8 cellular contexts compared by ENCODE assay signal in genomic region chr9:83538890-83539238, GRCh38. TPM values are rescaled to one million over a fixed set of nuclear protein-coding genes. Genes with fewer than 3 reads are reported as not detected.
DNase-seq lines count a peak whose midpoint lies in the region; FAIRE-seq and TF ChIP-seq lines count a peak whose summit lies in the region.

No MANE protein-coding gene starts in this region.

- no peak overlapping the region for H2BK5ac ChIP-seq in H1 (ENCODE audit: low read depth, low read length)

- peaks cover 21% of the 10 kb centered on the region for H3K4me1 Mint-ChIP-seq in neural progenitor cell

- peaks cover 29% of the 10 kb centered on the region for H3K27me3 Mint-ChIP-seq in neural progenitor cell (ENCODE audit: insufficient read depth, low read depth)

- no peak overlapping the region for H2AFZ ChIP-seq in H1 (ENCODE audit: low read length)
- peak overlapping the region; percentile 95 for H2AFZ ChIP-seq in neural progenitor cell (replicated peaks)

- no peak overlapping the region for H2BK15ac ChIP-seq in H1 (ENCODE audit: low read length)

- CTCF ChIA-PET in AG04449 (lab: Yijun Ruan, JAX): interaction anchor here (0.7 to 11.1 kb wide), 25 partner anchors 8 to 319 kb away, joined by 3 to 359 read pairs (median 4); partner anchors contain the start of gene IDNK
- CTCF ChIA-PET in H1 (lab: Charles Lee; ENCODE audit: partially characterized antibody): interaction anchor here (0.6 to 11.4 kb wide), 33 partner anchors 9 to 1174 kb away, joined by 3 to 262 read pairs (median 4); no protein-coding TSS in a partner anchor

- H3K14ac ChIP-seq in H1 (ENCODE audit: insufficient read length): no peak overlapping the region

- no peak for TF ChIP-seq CTCF in AG04449 (IDR thresholded peaks at IDR 0.05; ENCODE audit: insufficient read depth, low read length, missing control alignments)
- no peak for TF ChIP-seq CTCF in H1 (IDR thresholded peaks at IDR 0.05; ENCODE audit: control extremely low read depth in 1 of 3, insufficient read depth in 1 of 3, low read depth in 1 of 3, low read length in 3 of 3)
- TF ChIP-seq CTCF in neural progenitor cell (IDR thresholded peaks at IDR 0.05): no peak

- H3K4me3 ChIP-seq in AG04449 (ENCODE audit: low read depth, low read length) (peak overlapping the region; percentile 66), H1 (ENCODE audit: extremely low read depth in 1 of 4, insufficient read depth in 2 of 4, low read depth in 3 of 4, low read length in 4 of 4) (peak overlapping the region; percentile 41 to 69 (median 47); a peak in 6 of 8 replicates), neural progenitor cell (peak overlapping the region; percentile 62)
- H3K4me3 ChIP-seq in Jurkat, Clone E6-1 (ENCODE audit: low read length): peak overlapping the region; percentile 41

- no peak overlapping the region for H3K23ac ChIP-seq in H1 (ENCODE audit: insufficient read length)

- H3K27me3 ChIP-seq in H1 (replicated peaks in 1 of 4; ENCODE audit: control insufficient read depth in 3 of 4, extremely low read depth in 1 of 4, insufficient read depth in 3 of 4, low read length in 3 of 4): peaks cover 20 to 51% (median 40%) of the 10 kb centered on the region in 4 experiments
- peaks cover 48% of the 10 kb centered on the region for H3K27me3 ChIP-seq in neural progenitor cell

- TF ChIP-seq RAD21 in H1 (IDR thresholded peaks at IDR 0.05 in 1 of 2, conservative IDR thresholded peaks at IDR 0.05 in 1 of 2; ENCODE audit: low read depth in 2 of 2, low read length in 2 of 2): no peak

- no peaks in the 10 kb centered on the region for H3K79me1 ChIP-seq in H1 (ENCODE audit: low read depth, low read length)

- H3K4me1 ChIP-seq in H1 (replicated peaks in 1 of 4; ENCODE audit: control insufficient read depth in 3 of 4, insufficient read depth in 4 of 4, low read length in 3 of 4): peaks cover 0 to 10% (median 4%) of the 10 kb centered on the region in 4 experiments; a peak in 6 of 7 replicates
- peaks cover 28% of the 10 kb centered on the region for H3K4me1 ChIP-seq in neural progenitor cell

- H3K79me2 ChIP-seq in H1 (ENCODE audit: control insufficient read depth in 1 of 2, insufficient read depth in 2 of 2, low read length in 2 of 2) (no peaks in the 10 kb centered on the region), neural progenitor cell (ENCODE audit: low read depth) (no peaks in the 10 kb centered on the region)

- no peak overlapping the region for H3K27ac Mint-ChIP-seq in neural progenitor cell

- peaks cover 19% of the 10 kb centered on the region; the same call in 1 of the 2 replicates for H3K23me2 ChIP-seq in H1 (ENCODE audit: low read depth, low read length)

- H4K91ac ChIP-seq in H1 (replicated peaks; ENCODE audit: insufficient read length, low read length): no peak overlapping the region

- H2BK120ac ChIP-seq in H1 (replicated peaks; ENCODE audit: low read depth, low read length): no peak overlapping the region

- peak overlapping the region; percentile 84 for H3K4me3 Mint-ChIP-seq in neural progenitor cell

- no peak overlapping the region for H3K18ac ChIP-seq in H1 (ENCODE audit: extremely low read depth, low read length)

- no peak overlapping the region for H4K8ac ChIP-seq in H1 (ENCODE audit: extremely low read depth, insufficient read depth, low read length)

- H2AK5ac ChIP-seq in H1 (ENCODE audit: low read depth, low read length): no peak overlapping the region

- no peak overlapping the region for H3K56ac ChIP-seq in H1 (replicated peaks; ENCODE audit: insufficient read length, low read depth, low read length)

- POLR2A ChIA-PET in AG04449 (lab: Yijun Ruan, JAX) (no interaction called here), H1 (lab: Charles Lee; ENCODE audit: partially characterized antibody) (interaction anchor here (1.2 kb wide), 1 partner anchor 13 kb away, joined by 4 read pairs; no protein-coding TSS in a partner anchor)

- H2BK20ac ChIP-seq in H1 (ENCODE audit: low read length): no peak overlapping the region

- WGBS in H1 (ENCODE audit: extremely low coverage in 1 of 2, insufficient coverage in 1 of 2, insufficient read length in 1 of 2, insufficient replicate concordance in 2 of 2, low coverage in 1 of 2, low lambda C conversion rate in 2 of 2, missing lambda C conversion rate in 1 of 2), 2 experiments: 32% methylated on average over 6 of the region's 6 CpGs; no CpG with 5 or more reads in 1 of the 2 experiments

- H3K4me2 ChIP-seq in H1 (ENCODE audit: insufficient read depth in 1 of 2, low read depth in 2 of 2, low read length in 2 of 2) (peak overlapping the region; percentile 90 to 99), neural progenitor cell (peak overlapping the region; percentile 81)

- no peak for TF ChIP-seq POLR2A in H1 (IDR thresholded peaks at IDR 0.05; ENCODE audit: control extremely low read depth in 1 of 2, low read depth in 2 of 2, low read length in 2 of 2)

- no peaks in the 10 kb centered on the region for H3K9me3 ChIP-seq in H1 (ENCODE audit: insufficient read depth in 2 of 2, low read depth in 1 of 2, low read length in 1 of 2)
- H3K9me3 ChIP-seq in neural progenitor cell (ENCODE audit: low read depth): no peaks in the 10 kb centered on the region

- DNase-seq in AG04449 (ENCODE audit: low read depth, low spot score) (no peak), H1 (ENCODE audit: low read depth in 1 of 2, low spot score in 2 of 2) (no peak), neural progenitor cell (ENCODE audit: low spot score) (peak; percentile 5), MV-4-11 (lab: John Stamatoyannopoulos, UW) (no peak), LoVo (ENCODE audit: low spot score) (no peak)
- DNase-seq in Jurkat, Clone E6-1 (ENCODE audit: low read depth, low spot score): no peak
- no peak for DNase-seq in activated CD8-positive, alpha-beta memory T cell treated with anti-CD3 and anti-CD28 coated beads, Interleukin-2, amount 50 U/mL, for 4 hours
- DNase-seq in stimulated activated CD4-positive, alpha-beta T cell treated with anti-CD3 and anti-CD28 coated beads, Interleukin-15, amount 100 ng/mL, for 24 hours: no peak

- no peaks in the 10 kb centered on the region for H3K36me3 ChIP-seq in H1 (ENCODE audit: control insufficient read depth in 2 of 4, insufficient read depth in 4 of 4, low read length in 3 of 4)
- no peaks in the 10 kb centered on the region for H3K36me3 ChIP-seq in neural progenitor cell

- H3K9me3 Mint-ChIP-seq in neural progenitor cell: no peaks in the 10 kb centered on the region

- no peak overlapping the region for H2BK12ac ChIP-seq in H1 (ENCODE audit: low read depth, low read length)

- no peak overlapping the region for H3K9ac ChIP-seq in H1 (replicated peaks in 1 of 4; ENCODE audit: extremely low read depth in 1 of 4, low read depth in 3 of 4, low read length in 3 of 4)
- no peak overlapping the region for H3K9ac ChIP-seq in neural progenitor cell

- no peak overlapping the region for H3K4ac ChIP-seq in H1 (replicated peaks; ENCODE audit: insufficient read length, low read depth, low read length)

- no peak for FAIRE-seq in H1 (lab: Jason Lieb, UNC)

- H3K27ac ChIP-seq in H1 (ENCODE audit: low read depth, low read length) (no peak overlapping the region), neural progenitor cell (no peak overlapping the region)

- no peaks in the 10 kb centered on the region for H3K36me3 Mint-ChIP-seq in neural progenitor cell

- peaks cover 12% of the 10 kb centered on the region for H3F3A ChIP-seq in neural progenitor cell (ENCODE audit: low read depth)

- no peaks in the 10 kb centered on the region for H4K20me1 ChIP-seq in H1 (replicated peaks in 1 of 2; ENCODE audit: control insufficient read depth in 1 of 2, insufficient read depth in 2 of 2, low read length in 2 of 2)
- H4K20me1 ChIP-seq in neural progenitor cell (ENCODE audit: low read depth): no peaks in the 10 kb centered on the region

- no peak overlapping the region for H4K5ac ChIP-seq in H1 (ENCODE audit: insufficient read length, low read depth, low read length)

- no peak for TF ChIP-seq EP300 in H1 (IDR thresholded peaks at IDR 0.05; ENCODE audit: borderline replicate concordance in 1 of 2, low read depth in 2 of 2, low read length in 2 of 2)

TF ChIP-seq in H1, 55 proteins besides CTCF, POLR2A, EP300 and RAD21:
- TF ChIP-seq ASH2L (IDR thresholded peaks at IDR 0.05; ENCODE audit: low read length) (no peak), EGR1 (IDR thresholded peaks at IDR 0.05; ENCODE audit: borderline replicate concordance, low read depth, low read length) (peak; percentile 58; the same call in 1 of the 2 replicates)

RNA-seq across cellular contexts. Expression of gene FRMD3, which starts 0.7 kb away (rescaled TPM):
- polyA plus RNA-seq in Jurkat, Clone E6-1 (2012; ENCODE audit: insufficient read depth, insufficient read length): 0.17 TPM
- 1.3 and 1.4 TPM in 2 replicates for total RNA-seq in H1 (2021; fragmentation: NEBNext Ultra II Directional; extraction: Animal tissue kit (Norgen Biotek cat#: 25700))
- polyA plus RNA-seq in H1 (2011; rRNA removed): 0.15 and 0.25 TPM in 2 replicates
- polyA plus RNA-seq in H1 (2011; cell fraction: cytosol; rRNA removed): 0.48 TPM
- polyA plus RNA-seq in H1 (2011; cell fraction: nucleus; rRNA removed): 0.21 TPM
- polyA plus RNA-seq in H1 (2012, experiment 1 of 2): 0.31 to 0.93 TPM (median 0.53 TPM) in 4 replicates
- 0.16 TPM for polyA plus RNA-seq in H1 (2012, experiment 2 of 2)
- 0.32 TPM for polyA plus RNA-seq in H1 (2013, experiment 1 of 2)
- polyA plus RNA-seq in H1 (2013, experiment 2 of 2): 0.24 TPM
- 0.69 and 0.71 TPM in 2 replicates for polyA minus RNA-seq in H1 (2011; rRNA and poly(A)+ RNA removed)
- polyA minus RNA-seq in H1 (2011; cell fraction: cytosol; rRNA and poly(A)+ RNA removed): 1.8 TPM
- polyA minus RNA-seq in H1 (2011; cell fraction: nucleus; rRNA and poly(A)+ RNA removed): 2.0 TPM
- 1.8 and 1.9 TPM in 2 replicates for total RNA-seq in neural progenitor cell (ENCODE audit: low replicate concordance)
